ENCODE assay signal across 11 cellular contexts in the genomic region with DNA sequence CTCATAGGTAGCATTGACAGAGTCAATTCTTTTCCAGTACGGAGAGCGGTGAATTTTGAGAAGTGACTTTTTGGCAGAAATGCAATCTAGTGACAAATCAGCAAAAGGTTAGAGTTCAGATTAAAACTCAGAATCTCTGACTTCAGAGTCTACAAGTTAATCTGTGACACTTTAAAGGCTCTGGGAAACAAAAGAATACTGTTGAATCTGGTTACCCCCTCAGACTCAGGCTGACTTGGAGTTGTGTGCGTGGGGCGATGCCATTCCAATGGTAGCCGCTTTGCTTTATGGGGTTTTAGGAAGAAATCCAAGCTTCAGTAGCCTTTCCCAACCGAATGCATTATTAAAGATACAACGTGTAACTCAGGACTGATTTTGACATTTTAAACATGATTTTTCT.
"Had no signal": no experiment of that assay in that cellular context is flagged by ENCODE, and none has a peak within 500 bp of the region (broad histone marks: within the 10 kb centered on the region; RNA-seq: fewer than 3 reads in every experiment).

No MANE protein-coding gene starts in this region.

- H3K4me3 Mint-ChIP-seq: GM23338, H9, HFFc6 had no signal

- H3K4me3 ChIP-seq: GM23248, GM23338, HAP-1 had no signal

- H3K9me3 Mint-ChIP-seq: GM23338, H9 had no signal

- H3K27ac Mint-ChIP-seq: GM23338, H9, HFFc6 had no signal

- H3K9me3 ChIP-seq: HAP-1 had no signal

- DNase-seq: GM23248, GOT3, H7, H9, HCEC 1CT, HFFc6 had no signal

- H3K4me2 ChIP-seq: GM23338 had no signal

- H3K9ac ChIP-seq: GM23248 had no signal

- H3K36me3 ChIP-seq: HAP-1 had no signal

- ATAC-seq: GM23338, HCT116 had no signal

- H3K4me1 ChIP-seq: HAP-1 had no signal

- FAIRE-seq: H1, H54 had no signal

- H2AFZ ChIP-seq: GM23248, GM23338 had no signal

- H3K27ac ChIP-seq: GM23248 had no signal
